ENCODE assay signal across 25 cellular contexts in the genomic region with DNA sequence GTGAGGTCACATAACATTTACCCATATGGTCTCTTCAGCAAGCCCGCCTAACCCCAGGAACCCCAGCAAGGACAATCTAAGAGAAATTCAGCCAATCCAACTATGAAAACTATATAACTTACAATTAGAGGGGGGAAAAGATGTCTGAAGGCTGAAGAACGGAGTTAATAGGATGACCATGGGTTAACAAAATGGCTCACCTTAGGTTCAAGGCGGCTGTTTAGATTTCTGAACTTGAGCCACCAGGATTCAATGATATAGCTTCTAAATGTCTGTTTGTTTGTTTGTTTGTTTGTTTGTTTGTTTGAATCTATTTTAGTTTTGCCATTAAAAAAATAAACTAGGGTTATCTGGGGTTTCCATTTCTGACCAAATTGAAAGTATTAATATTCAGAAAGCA.
A peak's percentile ranks its signal among the peaks of the same experiment; 100 is the strongest.
DNase-seq lines count a peak whose midpoint lies in the region; ATAC-seq, FAIRE-seq and TF ChIP-seq lines count a peak whose summit lies in the region.
"Had no signal": no experiment of that assay in that cellular context is flagged by ENCODE, and none has a peak within 500 bp of the region (broad histone marks: within the 10 kb centered on the region; RNA-seq: fewer than 3 reads in every experiment).

No MANE protein-coding gene starts in this region.

- FAIRE-seq in GM12878 (lab: Jason Lieb, UNC) (no peak), kidney (lab: Jason Lieb, UNC) (no peak)
- FAIRE-seq: A204.1, G401.6 had no signal

- H4K20me1 ChIP-seq in KMS-11 (ENCODE audit: insufficient read depth), result no peaks in the 10 kb centered on the region
- H4K20me1 ChIP-seq in OCI-LY7 (ENCODE audit: insufficient read depth, low read length), result no peaks in the 10 kb centered on the region
- no peaks in the 10 kb centered on the region for H4K20me1 ChIP-seq in GM12878 (ENCODE audit: control insufficient read depth, insufficient read depth)
- H4K20me1 ChIP-seq: BLaER1 had no signal

- BruUV-seq in OCI-LY7 (replicated peaks; lab: Mats Ljungman, UMichigan), result no TSS peak
- BruUV-seq in GM12878 (replicated peaks; lab: Mats Ljungman, UMichigan), result no TSS peak

- 97% methylated on average over 3 of the region's 3 CpGs for WGBS in GM12878 (ENCODE audit: insufficient coverage, insufficient replicate concordance, low lambda C conversion rate, missing lambda C conversion rate)

- SMC1A ChIA-PET in GM12878 (lab: Charles Lee; ENCODE audit: uncharacterized antibody, unreplicated experiment), result interaction anchor here (0.6 to 7.4 kb wide), 11 partner anchors 8 to 197 kb away, joined by 3 to 145 read pairs (median 7); no protein-coding TSS in a partner anchor

- 0 out of 2 replicates have a peak overlapping the region, but pooled peaks have one; percentile 65 for H3K4me2 ChIP-seq in KMS-11
- no peak overlapping the region for H3K4me2 ChIP-seq in OCI-LY7 (ENCODE audit: low read length)
- H3K4me2 ChIP-seq in GM12878 (ENCODE audit: control insufficient read depth, insufficient read depth), result no peak overlapping the region

- H3K4me3 ChIP-seq in KMS-11 (IDR thresholded peaks at IDR 0.05; ENCODE audit: insufficient read depth, low read depth, low read length) (no peak overlapping the region), OCI-LY7 (ENCODE audit: low read depth, low read length, poor library complexity, severe bottlenecking) (no peak overlapping the region), GM12878 (no peak overlapping the region), kidney (ENCODE audit: low read length in 2 of 2) (no peak overlapping the region)
- H3K4me3 ChIP-seq: BLaER1 had no signal

- in situ Hi-C loops in GM12878 (cut with MboI), result no loop called here

- no peaks in the 10 kb centered on the region for H3K9me3 Mint-ChIP-seq in stimulated activated memory B cell treated with anti-CD40 and anti-IgM and Interleukin-4, amounts not matched to agents 10 μg/mL and 1 μg/mL and 100 μg/mL, for 72 hours
- peaks cover 2 to 3% of the 10 kb centered on the region in 2 donors for H3K9me3 Mint-ChIP-seq in activated T-cell treated with anti-CD3 and anti-CD28 coated beads, Interleukin-2, amount 50 U/mL, for 72 hours
- H3K9me3 Mint-ChIP-seq: CD8-positive, alpha-beta memory T cell had no signal

- ATAC-seq in GM12878 (no peak), HG03469 (IDR thresholded peaks at IDR 0.05; ENCODE audit: unreplicated experiment) (no peak)
- ATAC-seq in stimulated activated memory B cell treated with anti-CD40 and anti-IgM and Interleukin-4, amounts not matched to agents 10 μg/mL and 1 μg/mL and 100 μg/mL, for 72 hours, result no peak
- no peak for ATAC-seq in activated T-cell treated with anti-CD3 and anti-CD28 coated beads, Interleukin-2, amount 50 U/mL, for 72 hours (replicated peaks in 1 of 2)

- H3K9ac ChIP-seq in KMS-11, result no peak overlapping the region
- H3K9ac ChIP-seq in GM12878 (ENCODE audit: control insufficient read depth, insufficient read depth, low read length), result no peak overlapping the region
- no peak overlapping the region for H3K9ac ChIP-seq in kidney (ENCODE audit: low read length in 2 of 2)
- H3K9ac ChIP-seq: BLaER1 had no signal

- no peak for TF ChIP-seq RAD21 in GM12878 (IDR thresholded peaks at IDR 0.05; ENCODE audit: insufficient read depth, low read depth, low read length)

- DNase-seq in OCI-LY7 (ENCODE audit: low spot score) (no peak), GM12878 (ENCODE audit: low read depth, low spot score) (no peak), kidney (no peak), HT-29 (ENCODE audit: low spot score) (no peak)
- no peak for DNase-seq in activated T-cell treated with anti-CD3 and anti-CD28 coated beads, Interleukin-2, amount 50 U/mL, for 72 hours
- DNase-seq: 8988T; ACHN; BE2C; C1 segment of cervical spinal cord; CD4-positive, alpha-beta memory T cell; CD4-positive, CD25-positive, alpha-beta regulatory T cell; CD8-positive, alpha-beta memory T cell; COR-L47; DMS 273 treated with DMSO at 0.1 percent for 48 hours; DMS153; DMS53; DMS79 treated with DMSO at 0.1 percent for 48 hours; GF-D8 had no signal

- H3K4me1 Mint-ChIP-seq in stimulated activated memory B cell treated with anti-CD40 and anti-IgM and Interleukin-4, amounts not matched to agents 10 μg/mL and 1 μg/mL and 100 μg/mL, for 72 hours, result peaks cover 12% of the 10 kb centered on the region
- H3K4me1 Mint-ChIP-seq in activated T-cell treated with anti-CD3 and anti-CD28 coated beads, Interleukin-2, amount 50 U/mL, for 72 hours (ENCODE audit: low read depth), result peaks cover 25% of the 10 kb centered on the region
- H3K4me1 Mint-ChIP-seq: CD4-positive, alpha-beta memory T cell had no signal

- H3K4me3 Mint-ChIP-seq in stimulated activated memory B cell treated with anti-CD40 and anti-IgM and Interleukin-4, amounts not matched to agents 10 μg/mL and 1 μg/mL and 100 μg/mL, for 72 hours, result no peak overlapping the region
- H3K4me3 Mint-ChIP-seq in activated T-cell treated with anti-CD3 and anti-CD28 coated beads, Interleukin-2, amount 50 U/mL, for 72 hours, result no peak overlapping the region
- H3K4me3 Mint-ChIP-seq: CD14-positive monocyte; CD4-positive, alpha-beta memory T cell; CD4-positive, CD25-positive, alpha-beta regulatory T cell; CD8-positive, alpha-beta memory T cell had no signal

- no peaks in the 10 kb centered on the region for H3K9me3 ChIP-seq in OCI-LY7 (ENCODE audit: low read length)
- H3K9me3 ChIP-seq in GM12878 (replicated peaks; ENCODE audit: control insufficient read depth, insufficient read depth, low read length), result peaks cover 8% of the 10 kb centered on the region; the same call in 2 of the 3 replicates
- H3K9me3 ChIP-seq in kidney (ENCODE audit: control insufficient read depth in 1 of 2, low read length in 2 of 2), result no peaks in the 10 kb centered on the region
- H3K9me3 ChIP-seq: BE2C had no signal

- CTCF ChIA-PET in OCI-LY7 (lab: Charles Lee; ENCODE audit: unreplicated experiment) (no interaction called here), GM12878 (lab: Yijun Ruan, JAX) (interaction anchor here (0.7 to 4.3 kb wide), 5 partner anchors 9 to 44 kb away, joined by 3 to 19 read pairs (median 7); no protein-coding TSS in a partner anchor)

- RAD21 ChIA-PET in GM12878 (lab: Charles Lee; ENCODE audit: unreplicated experiment), result interaction anchor here (0.7 to 6.2 kb wide), 7 partner anchors 11 to 43 kb away, joined by 3 to 71 read pairs (median 10); no protein-coding TSS in a partner anchor

- H3K79me2 ChIP-seq in KMS-11 (ENCODE audit: insufficient read depth, low read depth), result no peaks in the 10 kb centered on the region
- H3K79me2 ChIP-seq in OCI-LY7 (ENCODE audit: insufficient read depth, low read depth, low read length), result no peaks in the 10 kb centered on the region
- H3K79me2 ChIP-seq in GM12878 (ENCODE audit: control insufficient read depth, insufficient read depth, low read length), result no peaks in the 10 kb centered on the region

- TF ChIP-seq EP300 in GM12878 (IDR thresholded peaks at IDR 0.05; ENCODE audit: borderline replicate concordance in 1 of 2, control insufficient read depth in 1 of 2, low read depth in 2 of 2, low read length in 2 of 2), result no peak

- H3K9me2 ChIP-seq in OCI-LY7 (ENCODE audit: insufficient read depth, low read length), result no peaks in the 10 kb centered on the region

- no peaks in the 10 kb centered on the region for H3K27me3 Mint-ChIP-seq in stimulated activated memory B cell treated with anti-CD40 and anti-IgM and Interleukin-4, amounts not matched to agents 10 μg/mL and 1 μg/mL and 100 μg/mL, for 72 hours
- no peaks in the 10 kb centered on the region for H3K27me3 Mint-ChIP-seq in activated T-cell treated with anti-CD3 and anti-CD28 coated beads, Interleukin-2, amount 50 U/mL, for 72 hours (ENCODE audit: low read depth)

- peaks cover 53% of the 10 kb centered on the region for H3K4me1 ChIP-seq in KMS-11 (ENCODE audit: low read depth, poor library complexity, severe bottlenecking)
- peaks cover 20% of the 10 kb centered on the region for H3K4me1 ChIP-seq in OCI-LY7 (ENCODE audit: insufficient read depth, low read length, poor library complexity, severe bottlenecking)
- peaks cover 19% of the 10 kb centered on the region for H3K4me1 ChIP-seq in GM12878 (ENCODE audit: control insufficient read depth, insufficient read depth, low read length)
- no peaks in the 10 kb centered on the region for H3K4me1 ChIP-seq in kidney (ENCODE audit: control insufficient read depth in 1 of 2, insufficient read depth in 1 of 2, low read depth in 1 of 2, low read length in 2 of 2)
- H3K4me1 ChIP-seq: BE2C had no signal

- no peaks in the 10 kb centered on the region for H3K36me3 Mint-ChIP-seq in stimulated activated memory B cell treated with anti-CD40 and anti-IgM and Interleukin-4, amounts not matched to agents 10 μg/mL and 1 μg/mL and 100 μg/mL, for 72 hours
- H3K36me3 Mint-ChIP-seq in activated T-cell treated with anti-CD3 and anti-CD28 coated beads, Interleukin-2, amount 50 U/mL, for 72 hours (ENCODE audit: insufficient read depth in 2 of 2), result no peaks in the 10 kb centered on the region
- H3K36me3 Mint-ChIP-seq: CD14-positive monocyte; CD4-positive, alpha-beta memory T cell; CD4-positive, CD25-positive, alpha-beta regulatory T cell; CD8-positive, alpha-beta memory T cell had no signal

- no peak overlapping the region for H2AFZ ChIP-seq in KMS-11 (ENCODE audit: low read depth)
- H2AFZ ChIP-seq in OCI-LY7 (ENCODE audit: low read length), result peak overlapping the region; percentile 96; the same call in 1 of the 2 replicates
- H2AFZ ChIP-seq in GM12878 (ENCODE audit: control insufficient read depth, low read depth, low read length), result no peak overlapping the region

- POLR2A ChIA-PET in OCI-LY7 (lab: Charles Lee) (interaction anchor here (0.6 to 3.9 kb wide), 3 partner anchors 9 to 509 kb away, joined by 3 to 22 read pairs (median 3); no protein-coding TSS in a partner anchor), GM12878 (lab: Charles Lee) (interaction anchor here (0.7 to 6.1 kb wide), 8 partner anchors 10 to 111 kb away, joined by 3 to 64 read pairs (median 5); no protein-coding TSS in a partner anchor)

- peak overlapping the region; percentile 67 for H3K27ac Mint-ChIP-seq in stimulated activated memory B cell treated with anti-CD40 and anti-IgM and Interleukin-4, amounts not matched to agents 10 μg/mL and 1 μg/mL and 100 μg/mL, for 72 hours
- no peak overlapping the region for H3K27ac Mint-ChIP-seq in activated T-cell treated with anti-CD3 and anti-CD28 coated beads, Interleukin-2, amount 50 U/mL, for 72 hours

- H3K36me3 ChIP-seq in KMS-11 (ENCODE audit: insufficient read depth), result no peaks in the 10 kb centered on the region
- no peaks in the 10 kb centered on the region for H3K36me3 ChIP-seq in OCI-LY7 (ENCODE audit: insufficient read depth, low read length)
- H3K36me3 ChIP-seq in GM12878 (ENCODE audit: control insufficient read depth in 2 of 2, insufficient read depth in 2 of 2, low read length in 1 of 2), result no peaks in the 10 kb centered on the region
- no peaks in the 10 kb centered on the region for H3K36me3 ChIP-seq in kidney (ENCODE audit: control insufficient read depth in 1 of 2, insufficient read depth in 2 of 2, low read length in 2 of 2)
- H3K36me3 ChIP-seq: BE2C, BLaER1 had no signal

- no peak for TF ChIP-seq CTCF in KMS-11 (conservative IDR thresholded peaks at IDR 0.05; ENCODE audit: low read depth, low read length)
- no peak for TF ChIP-seq CTCF in OCI-LY7 (conservative IDR thresholded peaks at IDR 0.05; ENCODE audit: low read length)
- TF ChIP-seq CTCF in GM12878 (IDR thresholded peaks at IDR 0.05 in 2 of 3, conservative IDR thresholded peaks at IDR 0.05 in 1 of 3; ENCODE audit: control insufficient read depth in 2 of 3, extremely low read depth in 1 of 3, insufficient read depth in 1 of 3, low read depth in 3 of 3, low read length in 3 of 3), result no peak
- TF ChIP-seq CTCF in kidney (IDR thresholded peaks at IDR 0.05; ENCODE audit: borderline replicate concordance, extremely low read depth, insufficient read depth), result no peak

- intact Hi-C loops in OCI-LY7 (cut with micrococcal nuclease; ENCODE audit: unreplicated experiment) (no loop called here), GM12878 (cut with micrococcal nuclease; ENCODE audit: unreplicated experiment) (no loop called here), kidney (cut with DNase I) (no loop called here)

- no peak for TF ChIP-seq POLR2A in GM12878 (IDR thresholded peaks at IDR 0.05; ENCODE audit: low read depth, low read length)

- no peak overlapping the region for H3K27ac ChIP-seq in KMS-11
- no peak overlapping the region for H3K27ac ChIP-seq in OCI-LY7 (ENCODE audit: low read depth, low read length, poor library complexity, severe bottlenecking)
- peak overlapping the region; percentile 89; the same call in 1 of the 2 replicates for H3K27ac ChIP-seq in GM12878 (ENCODE audit: control insufficient read depth, insufficient read depth)
- no peak overlapping the region for H3K27ac ChIP-seq in kidney (ENCODE audit: low read depth in 2 of 2, low read length in 2 of 2)

- H3K27me3 ChIP-seq in KMS-11 (ENCODE audit: insufficient read depth, low read depth), result no peaks in the 10 kb centered on the region
- H3K27me3 ChIP-seq in GM12878 (replicated peaks in 1 of 2; ENCODE audit: control insufficient read depth in 2 of 2, insufficient read depth in 2 of 2, low read length in 1 of 2), result no peaks in the 10 kb centered on the region; a peak in 1 of 4 replicates
- H3K27me3 ChIP-seq: BLaER1 had no signal
